ENCODE assay signal across 23 cellular contexts in the genomic region with DNA sequence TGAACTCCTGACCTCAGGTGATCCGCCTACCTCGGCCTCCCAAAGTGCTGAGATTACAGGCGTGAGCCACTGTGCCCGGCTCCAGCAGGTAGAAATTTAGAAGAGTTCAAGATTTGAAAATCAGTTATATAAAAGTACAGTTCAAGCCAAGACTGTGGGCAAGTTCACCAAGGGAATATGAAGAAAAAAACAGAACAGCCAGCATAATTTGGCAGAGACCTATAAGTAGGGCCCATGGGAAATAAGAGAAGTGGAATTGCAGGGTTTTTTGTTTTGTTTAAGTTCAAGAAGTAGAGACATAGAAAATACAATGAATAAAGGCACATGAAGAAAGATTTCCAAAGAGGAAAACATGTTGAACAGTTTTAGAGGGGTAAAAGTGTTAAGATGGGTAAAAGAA. TPM values are rescaled to one million over a fixed set of nuclear protein-coding genes. Genes with fewer than 3 reads are reported as not detected.
A peak's percentile ranks its signal among the peaks of the same experiment; 100 is the strongest.
DNase-seq lines count a peak whose midpoint lies in the region; ATAC-seq and TF ChIP-seq lines count a peak whose summit lies in the region.
"Had no signal": no experiment of that assay in that cellular context is flagged by ENCODE, and none has a peak within 500 bp of the region (broad histone marks: within the 10 kb centered on the region; RNA-seq: fewer than 3 reads in every experiment).

No MANE protein-coding gene starts in this region.

- H3K27me3 ChIP-seq in GM23338 (ENCODE audit: insufficient read depth) (no peaks in the 10 kb centered on the region), neutrophil (no peaks in the 10 kb centered on the region)
- H3K27me3 ChIP-seq: BLaER1 treated with 17β-estradiol and CSF1 and Interleukin-3, amounts not matched to agents 10 nM and 100 nM had no signal

- H3K9me3 Mint-ChIP-seq in GM23338: no peaks in the 10 kb centered on the region

- ATAC-seq in GM23338: no peak
- no peak for ATAC-seq in esophagus mucosa
- ATAC-seq in HG03432 (IDR thresholded peaks at IDR 0.05; ENCODE audit: unreplicated experiment): no peak

- H3K36me3 Mint-ChIP-seq in GM23338 (ENCODE audit: low read depth): peaks cover 4% of the 10 kb centered on the region; the same call in 2 of the 3 replicates
- H3K36me3 Mint-ChIP-seq: CD4-positive, alpha-beta memory T cell had no signal

- TF ChIP-seq CTCF in GM23338 (conservative IDR thresholded peaks at IDR 0.05; ENCODE audit: low read depth in 2 of 2): no peak
- no peak for TF ChIP-seq CTCF in fibroblast of mammary gland (conservative IDR thresholded peaks at IDR 0.05; ENCODE audit: control insufficient read depth, insufficient read depth, low read depth, low read length)
- TF ChIP-seq CTCF in neutrophil (IDR thresholded peaks at IDR 0.05): no peak

- H3K4me1 ChIP-seq in GM23338 (ENCODE audit: insufficient read depth): peaks cover 10% of the 10 kb centered on the region; the same call in 1 of the 2 replicates
- H3K4me1 ChIP-seq in neutrophil (ENCODE audit: control insufficient read depth in 1 of 2, insufficient read depth in 1 of 2, low read depth in 1 of 2, low read length in 1 of 2): peaks cover 96 to 100% of the 10 kb centered on the region in 2 experiments
- H3K4me1 ChIP-seq: BLaER1 treated with 17β-estradiol and CSF1 and Interleukin-3, amounts not matched to agents 10 nM and 100 nM had no signal

- H3K36me3 ChIP-seq in GM23338 (ENCODE audit: insufficient read depth) (no peaks in the 10 kb centered on the region), neutrophil (no peaks in the 10 kb centered on the region)

- no peaks in the 10 kb centered on the region for H3F3A ChIP-seq in GM23338 (replicated peaks; ENCODE audit: low read depth)

- in situ Hi-C loops in ACHN (cut with HindIII; ENCODE audit: low pct_ligation_motif_present, low pct_unique_long_range_greater_than_20kb, low sequenced_read_pairs): no loop called here

- H3K9me3 ChIP-seq in neutrophil: no peaks in the 10 kb centered on the region

- no peaks in the 10 kb centered on the region for H3K27me3 Mint-ChIP-seq in GM23338 (ENCODE audit: insufficient read depth, low read depth, poor library complexity)
- H3K27me3 Mint-ChIP-seq: CD4-positive, alpha-beta memory T cell had no signal

- H3K27ac ChIP-seq in GM23338 (ENCODE audit: low read depth) (0 out of 2 replicates have a peak overlapping the region, but pooled peaks have one; percentile 18), neutrophil (peak overlapping the region; percentile 82)
- H3K27ac ChIP-seq: BLaER1 treated with 17β-estradiol and CSF1 and Interleukin-3, amounts not matched to agents 10 nM and 100 nM had no signal

- H4K20me1 ChIP-seq in GM23338 (replicated peaks; ENCODE audit: insufficient read depth): no peaks in the 10 kb centered on the region

- no peak for DNase-seq in GM23338 (ENCODE audit: low spot score)
- peak; percentile 20 for DNase-seq in brain pericyte (ENCODE audit: low read depth, low spot score)
- DNase-seq in fibroblast of mammary gland (ENCODE audit: low read depth): peak; percentile 4
- DNase-seq in NCI-H226: no peak
- no peak for DNase-seq in ACHN
- DNase-seq: AML-193; CD4-positive, alpha-beta memory T cell; COR-L47; DMS53; NCI-H1048; NCI-H1417 treated with DMSO at 0.1 percent for 48 hours; NCI-H1694 treated with DMSO at 0.1 percent for 48 hours; NCI-H2081; NCI-H2171 treated with DMSO at 0.1 percent for 48 hours; NCI-H446; NCI-H524 treated with DMSO at 0.1 percent for 48 hours; NCI-H774; SIG-M5 had no signal

- H3K4me1 Mint-ChIP-seq in GM23338: peaks cover 18% of the 10 kb centered on the region
- H3K4me1 Mint-ChIP-seq: CD4-positive, alpha-beta memory T cell had no signal

- H3K79me2 ChIP-seq in GM23338 (replicated peaks; ENCODE audit: insufficient read depth): peaks cover 46% of the 10 kb centered on the region

- no peaks in the 10 kb centered on the region for H3K9me2 ChIP-seq in GM23338 (ENCODE audit: insufficient read depth)

- H3K27ac Mint-ChIP-seq in GM23338: peak overlapping the region; percentile 19; the same call in 1 of the 2 replicates
- H3K27ac Mint-ChIP-seq: CD4-positive, alpha-beta memory T cell had no signal

- no peak overlapping the region for H3K4me3 Mint-ChIP-seq in GM23338
- H3K4me3 Mint-ChIP-seq: CD4-positive, alpha-beta memory T cell had no signal

- H2AFZ ChIP-seq in GM23338: no peak overlapping the region

- no peak overlapping the region for H3K4me2 ChIP-seq in GM23338
- H3K4me2 ChIP-seq: BLaER1 treated with 17β-estradiol and CSF1 and Interleukin-3, amounts not matched to agents 10 nM and 100 nM had no signal

- H3K4me3 ChIP-seq in GM23338 (no peak overlapping the region), fibroblast of mammary gland (ENCODE audit: control insufficient read depth, low read depth, low read length) (no peak overlapping the region), neutrophil (ENCODE audit: low read depth in 1 of 2, low read length in 1 of 2) (no peak overlapping the region)
- H3K4me3 ChIP-seq: BLaER1 treated with 17β-estradiol and CSF1 and Interleukin-3, amounts not matched to agents 10 nM and 100 nM; SK-N-MC had no signal

TF ChIP-seq in GM23338, 12 proteins besides CTCF, POLR2A, EP300 and RAD21:
- TF ChIP-seq EZH2phosphoT487 (IDR thresholded peaks at IDR 0.05; ENCODE audit: unreplicated experiment) (no peak), POLR2AphosphoS5 (IDR thresholded peaks at IDR 0.05; ENCODE audit: low read depth) (no peak)
- TF ChIP-seq, protein P1, sequence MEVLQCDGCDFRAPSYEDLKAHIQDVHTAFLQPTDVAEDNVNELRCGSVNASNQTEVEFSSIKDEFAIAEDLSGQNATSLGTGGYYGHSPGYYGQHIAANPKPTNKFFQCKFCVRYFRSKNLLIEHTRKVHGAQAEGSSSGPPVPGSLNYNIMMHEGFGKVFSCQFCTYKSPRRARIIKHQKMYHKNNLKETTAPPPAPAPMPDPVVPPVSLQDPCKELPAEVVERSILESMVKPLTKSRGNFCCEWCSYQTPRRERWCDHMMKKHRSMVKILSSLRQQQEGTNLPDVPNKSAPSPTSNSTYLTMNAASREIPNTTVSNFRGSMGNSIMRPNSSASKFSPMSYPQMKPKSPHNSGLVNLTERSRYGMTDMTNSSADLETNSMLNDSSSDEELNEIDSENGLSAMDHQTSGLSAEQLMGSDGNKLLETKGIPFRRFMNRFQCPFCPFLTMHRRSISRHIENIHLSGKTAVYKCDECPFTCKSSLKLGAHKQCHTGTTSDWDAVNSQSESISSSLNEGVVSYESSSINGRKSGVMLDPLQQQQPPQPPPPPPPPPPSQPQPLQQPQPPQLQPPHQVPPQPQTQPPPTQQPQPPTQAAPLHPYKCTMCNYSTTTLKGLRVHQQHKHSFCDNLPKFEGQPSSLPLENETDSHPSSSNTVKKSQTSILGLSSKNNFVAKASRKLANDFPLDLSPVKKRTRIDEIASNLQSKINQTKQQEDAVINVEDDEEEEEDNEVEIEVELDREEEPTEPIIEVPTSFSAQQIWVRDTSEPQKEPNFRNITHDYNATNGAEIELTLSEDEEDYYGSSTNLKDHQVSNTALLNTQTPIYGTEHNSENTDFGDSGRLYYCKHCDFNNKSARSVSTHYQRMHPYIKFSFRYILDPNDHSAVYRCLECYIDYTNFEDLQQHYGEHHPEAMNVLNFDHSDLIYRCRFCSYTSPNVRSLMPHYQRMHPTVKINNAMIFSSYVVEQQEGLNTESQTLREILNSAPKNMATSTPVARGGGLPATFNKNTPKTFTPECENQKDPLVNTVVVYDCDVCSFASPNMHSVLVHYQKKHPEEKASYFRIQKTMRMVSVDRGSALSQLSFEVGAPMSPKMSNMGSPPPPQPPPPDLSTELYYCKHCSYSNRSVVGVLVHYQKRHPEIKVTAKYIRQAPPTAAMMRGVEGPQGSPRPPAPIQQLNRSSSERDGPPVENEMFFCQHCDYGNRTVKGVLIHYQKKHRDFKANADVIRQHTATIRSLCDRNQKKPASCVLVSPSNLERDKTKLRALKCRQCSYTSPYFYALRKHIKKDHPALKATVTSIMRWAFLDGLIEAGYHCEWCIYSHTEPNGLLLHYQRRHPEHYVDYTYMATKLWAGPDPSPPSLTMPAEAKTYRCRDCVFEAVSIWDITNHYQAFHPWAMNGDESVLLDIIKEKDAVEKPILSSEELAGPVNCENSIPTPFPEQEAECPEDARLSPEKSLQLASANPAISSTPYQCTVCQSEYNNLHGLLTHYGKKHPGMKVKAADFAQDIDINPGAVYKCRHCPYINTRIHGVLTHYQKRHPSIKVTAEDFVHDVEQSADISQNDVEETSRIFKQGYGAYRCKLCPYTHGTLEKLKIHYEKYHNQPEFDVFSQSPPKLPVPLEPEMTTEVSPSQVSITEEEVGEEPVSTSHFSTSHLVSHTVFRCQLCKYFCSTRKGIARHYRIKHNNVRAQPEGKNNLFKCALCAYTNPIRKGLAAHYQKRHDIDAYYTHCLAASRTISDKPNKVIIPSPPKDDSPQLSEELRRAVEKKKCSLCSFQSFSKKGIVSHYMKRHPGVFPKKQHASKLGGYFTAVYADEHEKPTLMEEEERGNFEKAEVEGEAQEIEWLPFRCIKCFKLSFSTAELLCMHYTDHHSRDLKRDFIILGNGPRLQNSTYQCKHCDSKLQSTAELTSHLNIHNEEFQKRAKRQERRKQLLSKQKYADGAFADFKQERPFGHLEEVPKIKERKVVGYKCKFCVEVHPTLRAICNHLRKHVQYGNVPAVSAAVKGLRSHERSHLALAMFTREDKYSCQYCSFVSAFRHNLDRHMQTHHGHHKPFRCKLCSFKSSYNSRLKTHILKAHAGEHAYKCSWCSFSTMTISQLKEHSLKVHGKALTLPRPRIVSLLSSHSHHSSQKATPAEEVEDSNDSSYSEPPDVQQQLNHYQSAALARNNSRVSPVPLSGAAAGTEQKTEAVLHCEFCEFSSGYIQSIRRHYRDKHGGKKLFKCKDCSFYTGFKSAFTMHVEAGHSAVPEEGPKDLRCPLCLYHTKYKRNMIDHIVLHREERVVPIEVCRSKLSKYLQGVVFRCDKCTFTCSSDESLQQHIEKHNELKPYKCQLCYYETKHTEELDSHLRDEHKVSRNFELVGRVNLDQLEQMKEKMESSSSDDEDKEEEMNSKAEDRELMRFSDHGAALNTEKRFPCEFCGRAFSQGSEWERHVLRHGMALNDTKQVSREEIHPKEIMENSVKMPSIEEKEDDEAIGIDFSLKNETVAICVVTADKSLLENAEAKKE (CRISPR knock-in tag; IDR thresholded peaks at IDR 0.05): no peak

RNA-seq across cellular contexts. Expression of gene BAZ2B, which starts 57.9 kb away (rescaled TPM):
- 51.7 and 52.2 TPM in 2 replicates for total RNA-seq in GM23338 (2014; rRNA removed; shearing (Covaris generic))
- polyA plus RNA-seq in GM23338 (2016; fragmentation: Nextera tagmentation; extraction: Ambion mirVana): 36.6 and 62.9 TPM in 2 replicates
- 41.4 TPM for total RNA-seq in esophagus mucosa

Comparison
In these comparisons a context has a peak if more than half of its experiments do, and no peak if none do; other contexts are left out.
1. DNase-seq: peak in brain pericyte (single experiment) and fibroblast of mammary gland (single experiment); none in GM23338 (single experiment), NCI-H226 (single experiment) and ACHN (single experiment).